ENCODE assay signal across 1 cellular context in genomic region chr17:80017226-80018010, GRCh38.
TF ChIP-seq lines count a peak whose summit lies in the region.

No MANE protein-coding gene starts in this region.

TF ChIP-seq in SK-N-SH treated with all-trans-retinoic acid at 6 μM for 48 hours, 23 proteins besides CTCF, POLR2A, EP300 and RAD21 (continued from another document):
- TF ChIP-seq, protein P1, sequence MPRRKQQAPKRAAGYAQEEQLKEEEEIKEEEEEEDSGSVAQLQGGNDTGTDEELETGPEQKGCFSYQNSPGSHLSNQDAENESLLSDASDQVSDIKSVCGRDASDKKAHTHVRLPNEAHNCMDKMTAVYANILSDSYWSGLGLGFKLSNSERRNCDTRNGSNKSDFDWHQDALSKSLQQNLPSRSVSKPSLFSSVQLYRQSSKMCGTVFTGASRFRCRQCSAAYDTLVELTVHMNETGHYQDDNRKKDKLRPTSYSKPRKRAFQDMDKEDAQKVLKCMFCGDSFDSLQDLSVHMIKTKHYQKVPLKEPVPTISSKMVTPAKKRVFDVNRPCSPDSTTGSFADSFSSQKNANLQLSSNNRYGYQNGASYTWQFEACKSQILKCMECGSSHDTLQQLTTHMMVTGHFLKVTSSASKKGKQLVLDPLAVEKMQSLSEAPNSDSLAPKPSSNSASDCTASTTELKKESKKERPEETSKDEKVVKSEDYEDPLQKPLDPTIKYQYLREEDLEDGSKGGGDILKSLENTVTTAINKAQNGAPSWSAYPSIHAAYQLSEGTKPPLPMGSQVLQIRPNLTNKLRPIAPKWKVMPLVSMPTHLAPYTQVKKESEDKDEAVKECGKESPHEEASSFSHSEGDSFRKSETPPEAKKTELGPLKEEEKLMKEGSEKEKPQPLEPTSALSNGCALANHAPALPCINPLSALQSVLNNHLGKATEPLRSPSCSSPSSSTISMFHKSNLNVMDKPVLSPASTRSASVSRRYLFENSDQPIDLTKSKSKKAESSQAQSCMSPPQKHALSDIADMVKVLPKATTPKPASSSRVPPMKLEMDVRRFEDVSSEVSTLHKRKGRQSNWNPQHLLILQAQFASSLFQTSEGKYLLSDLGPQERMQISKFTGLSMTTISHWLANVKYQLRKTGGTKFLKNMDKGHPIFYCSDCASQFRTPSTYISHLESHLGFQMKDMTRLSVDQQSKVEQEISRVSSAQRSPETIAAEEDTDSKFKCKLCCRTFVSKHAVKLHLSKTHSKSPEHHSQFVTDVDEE (CRISPR knock-in tag; IDR thresholded peaks at IDR 0.05) = no peak
- TF ChIP-seq OSR1 (CRISPR knock-in tag; IDR thresholded peaks at IDR 0.05) = no peak
